In genomic region chr7:156080046-156080445, GRCh38 we compare ENCODE assay signal across 16 cellular contexts.
DNase-seq lines count a peak whose midpoint lies in the region; ATAC-seq and TF ChIP-seq lines count a peak whose summit lies in the region.
"Had no signal": no experiment of that assay in that cellular context is flagged by ENCODE, and none has a peak within 500 bp of the region (broad histone marks: within the 10 kb centered on the region; RNA-seq: fewer than 3 reads in every experiment).

No MANE protein-coding gene starts in this region.

- no peak overlapping the region for H3K4me3 ChIP-seq in adrenal gland
- H3K4me3 ChIP-seq in tibial nerve, result no peak overlapping the region
- H3K4me3 ChIP-seq: GM12878, GM23338 had no signal

- H3K36me3 ChIP-seq in adrenal gland (replicated peaks in 1 of 2) (no peaks in the 10 kb centered on the region), tibial nerve (no peaks in the 10 kb centered on the region)

- TF ChIP-seq POLR2A in adrenal gland (IDR thresholded peaks at IDR 0.05) (no peak), tibial nerve (IDR thresholded peaks at IDR 0.05) (no peak)

- peaks cover 6 to 13% of the 10 kb centered on the region in 2 donors for H3K4me1 ChIP-seq in adrenal gland (replicated peaks in 1 of 2)
- no peaks in the 10 kb centered on the region for H3K4me1 ChIP-seq in tibial nerve

- H3K27ac ChIP-seq in adrenal gland (peak overlapping the region; percentile 38 to 84 (median 72)), tibial nerve (peak overlapping the region in 3 of 4 donors; percentile 50 to 65 (median 54))

- no peak for DNase-seq in adrenal gland
- peak; percentile 31 for DNase-seq in posterior vena cava (ENCODE audit: low spot score)
- DNase-seq in tibial nerve (ENCODE audit: low spot score in 2 of 2), result no peak
- no peak for DNase-seq in hypothalamus (lab: John Stamatoyannopoulos, UW)
- DNase-seq in putamen (ENCODE audit: low spot score), result no peak
- DNase-seq: CD4-positive, alpha-beta T cell; CD8-positive, alpha-beta memory T cell; DMS 273 treated with DMSO at 0.1 percent for 48 hours; DMS79; EL; GDM1; H9 had no signal

- TF ChIP-seq CTCF in adrenal gland (IDR thresholded peaks at IDR 0.05) (no peak), tibial nerve (IDR thresholded peaks at IDR 0.05) (no peak)

- TF ChIP-seq EP300 in tibial nerve (IDR thresholded peaks at IDR 0.05), result no peak

- intact Hi-C loops in adrenal gland (cut with DNase I) (no loop called here), posterior vena cava (cut with DNase I) (no loop called here)

- WGBS in adrenal gland, 4 donors, result 79 to 89% (median 80%) methylated on average over 2 to 11 of the region's 11 CpGs
- WGBS in tibial nerve, 2 donors, result 73 to 81% methylated on average over 4 to 10 of the region's 11 CpGs

- ATAC-seq in GM18502 (IDR thresholded peaks at IDR 0.05; ENCODE audit: poor library complexity, unreplicated experiment), result no peak
- ATAC-seq: GM12878, GM23338, HCT116 had no signal

- H3K27me3 ChIP-seq in adrenal gland (no peaks in the 10 kb centered on the region), tibial nerve (no peaks in the 10 kb centered on the region)

- H3K9me3 ChIP-seq in adrenal gland (replicated peaks in 1 of 3) (no peaks in the 10 kb centered on the region), tibial nerve (no peaks in the 10 kb centered on the region)
